In the genomic region with DNA sequence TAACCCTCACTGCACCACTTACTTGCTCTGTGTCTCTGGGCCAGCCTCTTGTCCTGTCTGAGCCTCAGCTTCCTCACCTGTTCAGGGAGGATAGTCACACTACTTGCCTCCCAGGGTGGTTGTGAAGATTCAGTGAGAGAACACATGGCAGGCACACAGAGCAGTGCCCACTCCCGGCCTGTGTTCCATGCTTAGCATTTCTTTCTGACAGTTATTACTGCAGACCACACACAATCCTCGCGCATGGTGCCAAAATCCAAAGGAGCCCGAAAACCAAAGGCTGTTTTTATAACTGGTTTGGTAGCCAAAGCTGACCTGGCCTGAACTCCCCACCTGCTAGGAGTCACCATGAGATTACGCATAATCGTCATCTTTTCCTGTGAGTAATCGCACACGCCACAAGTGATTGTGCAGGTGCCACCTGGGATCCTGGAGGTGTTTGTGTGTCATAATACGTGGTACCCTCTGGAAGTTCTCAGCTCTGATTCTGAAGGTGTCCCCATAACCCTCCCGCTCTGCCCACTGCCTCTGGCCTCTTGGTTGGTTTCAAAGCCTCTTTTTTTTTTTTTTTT, we compare ENCODE assay signal across 23 cellular contexts.
DNase-seq lines count a peak whose midpoint lies in the region; ATAC-seq and TF ChIP-seq lines count a peak whose summit lies in the region.
"Had no signal": no experiment of that assay in that cellular context is flagged by ENCODE, and none has a peak within 500 bp of the region (broad histone marks: within the 10 kb centered on the region; RNA-seq: fewer than 3 reads in every experiment).

No MANE protein-coding gene starts in this region.

- H3K27ac ChIP-seq in CD4-positive, alpha-beta memory T cell (ENCODE audit: low read depth, low read length) = no peak overlapping the region
- H3K27ac ChIP-seq in upper lobe of right lung = no peak overlapping the region
- H3K27ac ChIP-seq: heart left ventricle, psoas muscle, upper lobe of left lung had no signal

- H3K4me3 ChIP-seq in CD4-positive, alpha-beta memory T cell (ENCODE audit: low read length in 2 of 2) = no peak overlapping the region
- H3K4me3 ChIP-seq in upper lobe of right lung = no peak overlapping the region
- H3K4me3 ChIP-seq: heart left ventricle, psoas muscle, upper lobe of left lung had no signal

- peak overlapping the region; percentile 23 for H3K27ac Mint-ChIP-seq in activated CD4-positive, alpha-beta T cell treated with anti-CD3 and anti-CD28 coated beads, Interleukin-2, amount 10 ng/mL, durations not matched to agents 24 days and 14 days
- peak overlapping the region in 4 of 7 donors; percentile 24 to 70 (median 50) for H3K27ac Mint-ChIP-seq in CD4-positive, alpha-beta memory T cell
- H3K27ac Mint-ChIP-seq in activated naive CD8-positive, alpha-beta T cell treated with anti-CD3 and anti-CD28 coated beads, Interleukin-2, amount 50 U/mL, for 24 hours = peak overlapping the region; percentile 52
- peak overlapping the region; percentile 3 to 70 (median 39) for H3K27ac Mint-ChIP-seq in immature natural killer cell
- H3K27ac Mint-ChIP-seq: memory B cell; T-helper 2 cell treated with Interferon-gamma antibody and Interleukin-4, amounts not matched to agents 5 μg/mL and 100 μg/mL, for 36 hours had no signal

- H3K4me3 Mint-ChIP-seq in activated CD4-positive, alpha-beta T cell treated with anti-CD3 and anti-CD28 coated beads, Interleukin-2, amount 10 ng/mL, durations not matched to agents 24 days and 14 days = no peak overlapping the region
- no peak overlapping the region for H3K4me3 Mint-ChIP-seq in CD4-positive, alpha-beta memory T cell
- no peak overlapping the region for H3K4me3 Mint-ChIP-seq in activated naive CD8-positive, alpha-beta T cell treated with anti-CD3 and anti-CD28 coated beads, Interleukin-2, amount 50 U/mL, for 24 hours
- no peak overlapping the region for H3K4me3 Mint-ChIP-seq in immature natural killer cell
- H3K4me3 Mint-ChIP-seq: memory B cell; T-helper 2 cell treated with Interferon-gamma antibody and Interleukin-4, amounts not matched to agents 5 μg/mL and 100 μg/mL, for 36 hours had no signal

- peaks cover 66% of the 10 kb centered on the region for H3K36me3 ChIP-seq in CD4-positive, alpha-beta memory T cell (ENCODE audit: insufficient read depth, low read length)
- H3K36me3 ChIP-seq in upper lobe of right lung = peaks cover 28% of the 10 kb centered on the region

- peaks cover 2% of the 10 kb centered on the region for H3K4me1 Mint-ChIP-seq in activated CD4-positive, alpha-beta T cell treated with anti-CD3 and anti-CD28 coated beads, Interleukin-2, amount 10 ng/mL, durations not matched to agents 24 days and 14 days
- peaks cover 0 to 14% (median 6%) of the 10 kb centered on the region in 4 donors for H3K4me1 Mint-ChIP-seq in CD4-positive, alpha-beta memory T cell
- peaks cover 5% of the 10 kb centered on the region for H3K4me1 Mint-ChIP-seq in activated naive CD8-positive, alpha-beta T cell treated with anti-CD3 and anti-CD28 coated beads, Interleukin-2, amount 50 U/mL, for 24 hours
- H3K4me1 Mint-ChIP-seq in immature natural killer cell = peaks cover 8 to 16% of the 10 kb centered on the region in 2 donors

- no peak for TF ChIP-seq CTCF in upper lobe of right lung (IDR thresholded peaks at IDR 0.05)

- DNase-seq in activated CD4-positive, alpha-beta T cell treated with anti-CD3 and anti-CD28 coated beads, Interleukin-2, amount 10 ng/mL, durations not matched to agents 24 days and 14 days = no peak
- DNase-seq in activated CD4-positive, alpha-beta T cell treated with anti-CD3 and anti-CD28 coated beads for 1 hour = no peak
- DNase-seq in CD4-positive, alpha-beta memory T cell = no peak
- no peak for DNase-seq in activated naive CD8-positive, alpha-beta T cell treated with anti-CD3 and anti-CD28 coated beads, Interleukin-2, amount 50 U/mL, for 24 hours
- DNase-seq in immature natural killer cell (no peak), NCI-H1694 (lab: John Stamatoyannopoulos, UW) (no peak), iPS-NIHi7 (ENCODE audit: extremely low spot score) (no peak), upper lobe of right lung (no peak)
- DNase-seq: activated CD4-positive, alpha-beta T cell treated with anti-CD3 and anti-CD28 coated beads, Interleukin-2, amount 50 U/mL, for 1 hour; activated gamma-delta T cell; anterior cingulate cortex; caudate nucleus; DMS53; erythroblast; GF-D8; GOT3; left colon; NCI-H187 treated with DMSO at 0.1 percent for 48 hours; psoas muscle had no signal

- CTCF ChIA-PET in CD4-positive, alpha-beta memory T cell (lab: Charles Lee; ENCODE audit: partially characterized antibody) = interaction anchor here (1.2 kb wide), 1 partner anchor 13 kb away, joined by 4 read pairs; no protein-coding TSS in a partner anchor

- intact Hi-C loops in activated CD4-positive, alpha-beta T cell treated with anti-CD3 and anti-CD28 coated beads, Interleukin-2, amount 10 ng/mL, durations not matched to agents 24 days and 14 days (cut with micrococcal nuclease) = no loop called here
- intact Hi-C loops in CD4-positive, alpha-beta memory T cell (cut with micrococcal nuclease) = no loop called here
- intact Hi-C loops in upper lobe of right lung (cut with DNase I) = no loop called here

- H3K36me3 Mint-ChIP-seq in activated CD4-positive, alpha-beta T cell treated with anti-CD3 and anti-CD28 coated beads, Interleukin-2, amount 10 ng/mL, durations not matched to agents 24 days and 14 days (ENCODE audit: low read depth) = peaks cover 43% of the 10 kb centered on the region
- peaks cover 37 to 54% of the 10 kb centered on the region in 2 donors for H3K36me3 Mint-ChIP-seq in CD4-positive, alpha-beta memory T cell
- peaks cover 24% of the 10 kb centered on the region for H3K36me3 Mint-ChIP-seq in activated naive CD8-positive, alpha-beta T cell treated with anti-CD3 and anti-CD28 coated beads, Interleukin-2, amount 50 U/mL, for 24 hours (ENCODE audit: low read depth)
- peaks cover 12 to 31% (median 17%) of the 10 kb centered on the region in 3 donors for H3K36me3 Mint-ChIP-seq in immature natural killer cell

- H3K9me3 Mint-ChIP-seq in activated CD4-positive, alpha-beta T cell treated with anti-CD3 and anti-CD28 coated beads, Interleukin-2, amount 10 ng/mL, durations not matched to agents 24 days and 14 days = no peaks in the 10 kb centered on the region
- H3K9me3 Mint-ChIP-seq in CD4-positive, alpha-beta memory T cell = no peaks in the 10 kb centered on the region
- no peaks in the 10 kb centered on the region for H3K9me3 Mint-ChIP-seq in activated naive CD8-positive, alpha-beta T cell treated with anti-CD3 and anti-CD28 coated beads, Interleukin-2, amount 50 U/mL, for 24 hours
- no peaks in the 10 kb centered on the region for H3K9me3 Mint-ChIP-seq in immature natural killer cell
- H3K9me3 Mint-ChIP-seq: memory B cell; T-helper 2 cell treated with Interferon-gamma antibody and Interleukin-4, amounts not matched to agents 5 μg/mL and 100 μg/mL, for 36 hours had no signal

- no peaks in the 10 kb centered on the region for H3K27me3 Mint-ChIP-seq in activated CD4-positive, alpha-beta T cell treated with anti-CD3 and anti-CD28 coated beads, Interleukin-2, amount 10 ng/mL, durations not matched to agents 24 days and 14 days
- H3K27me3 Mint-ChIP-seq in CD4-positive, alpha-beta memory T cell = no peaks in the 10 kb centered on the region
- H3K27me3 Mint-ChIP-seq in activated naive CD8-positive, alpha-beta T cell treated with anti-CD3 and anti-CD28 coated beads, Interleukin-2, amount 50 U/mL, for 24 hours = no peaks in the 10 kb centered on the region
- peaks cover 0 to 36% (median 19%) of the 10 kb centered on the region in 3 donors for H3K27me3 Mint-ChIP-seq in immature natural killer cell (ENCODE audit: low read depth in 3 of 3)
- H3K27me3 Mint-ChIP-seq: memory B cell had no signal

- ATAC-seq in activated naive CD8-positive, alpha-beta T cell treated with anti-CD3 and anti-CD28 coated beads, Interleukin-2, amount 50 U/mL, for 24 hours = peak; percentile 29
- no peak for ATAC-seq in upper lobe of right lung
- ATAC-seq: heart left ventricle, left colon, psoas muscle had no signal

- no peaks in the 10 kb centered on the region for H3K27me3 ChIP-seq in CD4-positive, alpha-beta memory T cell (ENCODE audit: insufficient read depth, low read length)
- no peaks in the 10 kb centered on the region for H3K27me3 ChIP-seq in upper lobe of right lung
- H3K27me3 ChIP-seq: heart left ventricle, upper lobe of left lung had no signal

- H3K9me3 ChIP-seq in CD4-positive, alpha-beta memory T cell (ENCODE audit: control insufficient read depth in 1 of 2, low read length in 2 of 2) = no peaks in the 10 kb centered on the region
- H3K9me3 ChIP-seq in upper lobe of right lung = no peaks in the 10 kb centered on the region
- H3K9me3 ChIP-seq: heart left ventricle, psoas muscle, upper lobe of left lung had no signal

- POLR2A ChIA-PET in CD4-positive, alpha-beta memory T cell (lab: Charles Lee; ENCODE audit: partially characterized antibody) = interaction anchor here (1.1 kb wide), 1 partner anchor 97 kb away, joined by 3 read pairs; the partner anchor contains the start of gene STK10

- no peaks in the 10 kb centered on the region for H3K4me1 ChIP-seq in CD4-positive, alpha-beta memory T cell (ENCODE audit: insufficient read depth, low read length)
- H3K4me1 ChIP-seq in upper lobe of right lung = peaks cover 5% of the 10 kb centered on the region
- H3K4me1 ChIP-seq: psoas muscle, upper lobe of left lung had no signal
